In the genomic region with DNA sequence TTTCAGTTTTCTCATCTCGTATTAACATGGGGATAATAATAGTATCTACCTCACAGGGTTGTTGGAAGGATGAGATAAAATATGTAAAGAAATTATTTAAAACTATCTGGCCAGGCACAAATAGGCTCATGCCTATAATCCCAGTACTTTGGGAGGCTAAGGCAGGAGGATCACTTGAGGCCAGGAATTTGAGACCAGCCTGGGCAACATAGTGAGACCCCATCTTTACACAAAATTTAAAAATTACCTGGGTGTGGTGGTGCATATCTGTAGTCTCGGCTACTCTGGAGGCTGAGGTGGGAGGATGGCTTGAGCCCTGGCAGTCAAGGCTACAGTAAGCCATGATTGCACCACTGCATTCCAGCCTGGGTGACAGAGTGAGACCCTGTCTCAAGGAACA, we compare ENCODE assay signal across 8 cellular contexts. TPM values are rescaled to one million over a fixed set of nuclear protein-coding genes. Genes with fewer than 3 reads are reported as not detected.
DNase-seq lines count a peak whose midpoint lies in the region; ATAC-seq, FAIRE-seq and TF ChIP-seq lines count a peak whose summit lies in the region.
"Not testable (repeated sequence)": the region's sequence is repeated elsewhere in the genome, so short reads cannot be mapped to it uniquely, and the experiment has no call there.

No MANE protein-coding gene starts in this region.

- not testable (repeated sequence) for H3K4me3 ChIP-seq in A549
- H3K4me3 ChIP-seq in heart right ventricle: peak overlapping the region in 8 of 10 donors; percentile 71 to 98 (median 88)
- H3K4me3 ChIP-seq in spleen: peak overlapping the region in 4 of 8 donors; percentile 75 to 91 (median 82)

- DNase-seq in A549 (ENCODE audit: low read depth in 1 of 2, low spot score in 1 of 2); HFFc6; T-cell; activated T-helper 2 cell treated with anti-CD3 and anti-CD28 coated beads, Interferon-gamma antibody, Interleukin-2, Interleukin-4, amounts not matched to agents 10 μg/mL and 5 μg/mL and 100 μg/mL, durations not matched to agents 14 hours and 24 hours and 36 hours (ENCODE audit: low spot score); chondrocyte (ENCODE audit: low spot score); heart right ventricle; natural killer cell; spleen: not testable (repeated sequence)

- H3K9me3 Mint-ChIP-seq in HFFc6: peaks cover 18% of the 10 kb centered on the region
- H3K9me3 Mint-ChIP-seq in T-cell; activated T-helper 2 cell treated with anti-CD3 and anti-CD28 coated beads, Interferon-gamma antibody, Interleukin-2, Interleukin-4, amounts not matched to agents 10 μg/mL and 5 μg/mL and 100 μg/mL, durations not matched to agents 14 hours and 24 hours and 36 hours; chondrocyte (ENCODE audit: low read depth); natural killer cell: not testable (repeated sequence)

- not testable (repeated sequence) for TF ChIP-seq CTCF in A549 (IDR thresholded peaks at IDR 0.05); HFFc6 (IDR thresholded peaks at IDR 0.05); chondrocyte (IDR thresholded peaks at IDR 0.05); heart right ventricle (IDR thresholded peaks at IDR 0.05); natural killer cell (IDR thresholded peaks at IDR 0.05); spleen (IDR thresholded peaks at IDR 0.05 in 8 of 11, conservative IDR thresholded peaks at IDR 0.05 in 3 of 11)

- not testable (repeated sequence) for ATAC-seq in A549; T-cell (replicated peaks in 1 of 4); heart right ventricle; natural killer cell

- POLR2A ChIA-PET in A549 (lab: Yijun Ruan, JAX): interaction anchor here (0.9 to 1.4 kb wide), 2 partner anchors 11 to 30 kb away, joined by 3 to 4 read pairs; no protein-coding TSS in a partner anchor
- POLR2A ChIA-PET in T-cell (lab: Charles Lee): not testable (repeated sequence)

- H3K27ac ChIP-seq in A549: not testable (repeated sequence)
- H3K27ac ChIP-seq in heart right ventricle (peak overlapping the region in 8 of 10 donors; percentile 89 to 98 (median 92)), spleen (peak overlapping the region in 6 of 8 donors; percentile 90 to 97 (median 95))

- H3K27ac Mint-ChIP-seq in HFFc6 (peak overlapping the region; percentile 94), T-cell (peak overlapping the region in 1 of 2 donors; percentile 79), natural killer cell (peak overlapping the region; percentile 91 to 94)
- H3K27ac Mint-ChIP-seq in activated T-helper 2 cell treated with anti-CD3 and anti-CD28 coated beads, Interferon-gamma antibody, Interleukin-2, Interleukin-4, amounts not matched to agents 10 μg/mL and 5 μg/mL and 100 μg/mL, durations not matched to agents 14 hours and 24 hours and 36 hours; chondrocyte (ENCODE audit: unreplicated experiment): not testable (repeated sequence)

- not testable (repeated sequence) for TF ChIP-seq POLR2A in A549 (IDR thresholded peaks at IDR 0.05; ENCODE audit: low read length); spleen (IDR thresholded peaks at IDR 0.05)

- TF ChIP-seq RAD21 in A549 (conservative IDR thresholded peaks at IDR 0.05 in 1 of 2, IDR thresholded peaks at IDR 0.05 in 1 of 2): not testable (repeated sequence)

- H3K4me1 ChIP-seq in A549: peaks cover 11% of the 10 kb centered on the region
- peaks cover 0 to 32% (median 21%) of the 10 kb centered on the region in 9 donors for H3K4me1 ChIP-seq in heart right ventricle
- peaks cover 16 to 49% (median 31%) of the 10 kb centered on the region in 6 donors for H3K4me1 ChIP-seq in spleen

- FAIRE-seq in A549 (lab: Jason Lieb, UNC): not testable (repeated sequence)

- H3K36me3 ChIP-seq in heart right ventricle, spleen: not testable (repeated sequence)

- not testable (repeated sequence) for H3K9me3 ChIP-seq in A549
- peaks cover 0 to 22% (median 6%) of the 10 kb centered on the region in 11 donors for H3K9me3 ChIP-seq in heart right ventricle
- peaks cover 0 to 12% (median 7%) of the 10 kb centered on the region in 8 donors for H3K9me3 ChIP-seq in spleen

- not testable (repeated sequence) for H3K27me3 Mint-ChIP-seq in HFFc6 (ENCODE audit: insufficient read depth); activated T-helper 2 cell treated with anti-CD3 and anti-CD28 coated beads, Interferon-gamma antibody, Interleukin-2, Interleukin-4, amounts not matched to agents 10 μg/mL and 5 μg/mL and 100 μg/mL, durations not matched to agents 14 hours and 24 hours and 36 hours (ENCODE audit: low read depth); chondrocyte (ENCODE audit: low read depth)
- H3K27me3 Mint-ChIP-seq in T-cell: peaks cover 12 to 14% of the 10 kb centered on the region in 2 donors
- peaks cover 3 to 14% of the 10 kb centered on the region in 2 donors for H3K27me3 Mint-ChIP-seq in natural killer cell (ENCODE audit: low read depth in 2 of 2)

- not testable (repeated sequence) for H3K27me3 ChIP-seq in heart right ventricle; spleen (replicated peaks in 1 of 7)

- H3K4me3 Mint-ChIP-seq in HFFc6 (peak overlapping the region; percentile 96), T-cell (peak overlapping the region; percentile 89 to 97 (median 97)), chondrocyte (ENCODE audit: unreplicated experiment) (peak overlapping the region; percentile 100), natural killer cell (peak overlapping the region; percentile 99)
- H3K4me3 Mint-ChIP-seq in activated T-helper 2 cell treated with anti-CD3 and anti-CD28 coated beads, Interferon-gamma antibody, Interleukin-2, Interleukin-4, amounts not matched to agents 10 μg/mL and 5 μg/mL and 100 μg/mL, durations not matched to agents 14 hours and 24 hours and 36 hours (ENCODE audit: low read depth): peak overlapping the region; percentile 97

- H3K4me1 Mint-ChIP-seq in HFFc6 (ENCODE audit: low read depth): peaks cover 28% of the 10 kb centered on the region
- H3K4me1 Mint-ChIP-seq in T-cell: peaks cover 28 to 35% (median 28%) of the 10 kb centered on the region in 3 donors
- peaks cover 16% of the 10 kb centered on the region for H3K4me1 Mint-ChIP-seq in activated T-helper 2 cell treated with anti-CD3 and anti-CD28 coated beads, Interferon-gamma antibody, Interleukin-2, Interleukin-4, amounts not matched to agents 10 μg/mL and 5 μg/mL and 100 μg/mL, durations not matched to agents 14 hours and 24 hours and 36 hours (ENCODE audit: low read depth)
- peaks cover 31% of the 10 kb centered on the region for H3K4me1 Mint-ChIP-seq in chondrocyte (ENCODE audit: low read depth)
- peaks cover 27 to 32% of the 10 kb centered on the region in 2 donors for H3K4me1 Mint-ChIP-seq in natural killer cell

- H3K4me2 ChIP-seq in A549: peak overlapping the region; percentile 70

- CTCF ChIA-PET in A549 (lab: Yijun Ruan, JAX): interaction anchor here (0.6 to 3.0 kb wide), 14 partner anchors 8 to 236 kb away, joined by 3 to 16 read pairs (median 3); no protein-coding TSS in a partner anchor
- CTCF ChIA-PET in T-cell (lab: Charles Lee): interaction anchor here (1.0 to 2.9 kb wide), 5 partner anchors 11 to 236 kb away, joined by 3 to 22 read pairs (median 4); a partner anchor contains a TSS

- TF ChIP-seq EP300 in A549 (IDR thresholded peaks at IDR 0.05): not testable (repeated sequence)

- WGBS in A549 (ENCODE audit: missing lambda C conversion rate): 72% methylated on average over 2 of the region's 2 CpGs
- 69 to 73% methylated on average over 2 of the region's 2 CpGs for WGBS in heart right ventricle, 2 donors
- WGBS in spleen, 5 donors: 75 to 95% (median 83%) methylated on average over 2 of the region's 2 CpGs

- H3K36me3 Mint-ChIP-seq in HFFc6 (ENCODE audit: low read depth): peaks cover 13% of the 10 kb centered on the region
- not testable (repeated sequence) for H3K36me3 Mint-ChIP-seq in T-cell; activated T-helper 2 cell treated with anti-CD3 and anti-CD28 coated beads, Interferon-gamma antibody, Interleukin-2, Interleukin-4, amounts not matched to agents 10 μg/mL and 5 μg/mL and 100 μg/mL, durations not matched to agents 14 hours and 24 hours and 36 hours (ENCODE audit: low read depth); chondrocyte (ENCODE audit: low read depth); natural killer cell

- intact Hi-C loops in activated T-helper 2 cell treated with anti-CD3 and anti-CD28 coated beads, Interferon-gamma antibody, Interleukin-2, Interleukin-4, amounts not matched to agents 10 μg/mL and 5 μg/mL and 100 μg/mL, durations not matched to agents 14 hours and 24 hours and 36 hours (cut with micrococcal nuclease): loop anchor here (5.0 kb wide), 1 partner anchor 46 kb away; no protein-coding TSS in a partner anchor
- intact Hi-C loops in heart right ventricle (cut with DNase I); natural killer cell (cut with micrococcal nuclease); spleen (cut with DNase I; ENCODE audit: low total_unique reads): not testable (repeated sequence)

RNA-seq across cellular contexts. Expression of a gene that starts 1.0 kb away (rescaled TPM):
- polyA plus RNA-seq in A549 (2011; rRNA removed): 9.6 and 11.6 TPM in 2 replicates
- polyA plus RNA-seq in A549 (2012; cell fraction: cytosol; rRNA removed): 2.5 and 3.6 TPM in 2 replicates
- polyA plus RNA-seq in A549 (2012; cell fraction: nucleus; rRNA removed): 2.4 and 3.3 TPM in 2 replicates
- polyA plus RNA-seq in A549 (2017; fragmentation: RNase III; extraction: RNeasy Plus Mini Kit Qiagen cat#74134 plus additional on column Dnase treatment): 4.3 to 4.9 TPM (median 4.6 TPM) in 3 replicates
- 11.5 and 11.6 TPM in 2 replicates for polyA minus RNA-seq in A549 (2011; rRNA and poly(A)+ RNA removed)
- 1 to 10 TPM; 7.9 to 9.5 (median 8.3) TPM for total RNA-seq in HFFc6 (2021; fragmentation: NEBNext Ultra II Directional; extraction: Animal tissue kit (Norgen Biotek cat#: 25700))
- total RNA-seq in T-cell: 10 to 100 TPM; 17.3 to 26.0 (median 19.4) TPM
- 9.0 and 10.2 TPM in 2 replicates for total RNA-seq in activated T-helper 2 cell treated with anti-CD3 and anti-CD28 coated beads, Interferon-gamma antibody, Interleukin-2, Interleukin-4, amounts not matched to agents 10 μg/mL and 5 μg/mL and 100 μg/mL, durations not matched to agents 14 hours and 24 hours and 36 hours
- 14.4 to 16.0 TPM (median 15.2 TPM) in 3 replicates for total RNA-seq in chondrocyte
- total RNA-seq in heart right ventricle: 10 to 100 TPM; 11.5 to 18.2 (median 13.4) TPM
- polyA plus RNA-seq in heart right ventricle: 1 to 10 TPM; 3.0 to 3.7 TPM
- total RNA-seq in natural killer cell: 10 to 100 TPM; 37.9 to 43.3 (median 40.2) TPM
- total RNA-seq in spleen: 10 to 100 TPM; 18.5 to 26.1 (median 20.6) TPM
- 1 to 10 TPM; 2.1 to 3.9 (median 2.7) TPM for polyA plus RNA-seq in spleen

RNA-seq across cellular contexts. Expression of a gene that starts 56.7 kb away (rescaled TPM):
- polyA plus RNA-seq in A549 (2011; rRNA removed): 0.43 and 0.44 TPM in 2 replicates
- 0.05 TPM in 2 replicates for polyA plus RNA-seq in A549 (2012; cell fraction: cytosol; rRNA removed)
- 0.01 TPM in 2 replicates for polyA plus RNA-seq in A549 (2012; cell fraction: nucleus; rRNA removed)
- 0.18 to 0.29 TPM (median 0.24 TPM) in 3 replicates for polyA plus RNA-seq in A549 (2017; fragmentation: RNase III; extraction: RNeasy Plus Mini Kit Qiagen cat#74134 plus additional on column Dnase treatment)
- 0.19 and 0.25 TPM in 2 replicates for polyA minus RNA-seq in A549 (2011; rRNA and poly(A)+ RNA removed)
- total RNA-seq in HFFc6 (2021; fragmentation: NEBNext Ultra II Directional; extraction: Animal tissue kit (Norgen Biotek cat#: 25700)): under 1 TPM; 0.09 to 0.58 (median 0.29) TPM
- under 1 TPM; 0.10 to 0.67 (median 0.39) TPM for total RNA-seq in T-cell
- 0.05 and 0.21 TPM in 2 replicates for total RNA-seq in activated T-helper 2 cell treated with anti-CD3 and anti-CD28 coated beads, Interferon-gamma antibody, Interleukin-2, Interleukin-4, amounts not matched to agents 10 μg/mL and 5 μg/mL and 100 μg/mL, durations not matched to agents 14 hours and 24 hours and 36 hours
- total RNA-seq in chondrocyte: 1.1 to 1.6 TPM (median 1.3 TPM) in 3 replicates
- total RNA-seq in heart right ventricle: 1 to 10 TPM in 6 of 10 donors, under 1 TPM in 4; 0.64 to 2.1 (median 1.2) TPM
- 1 to 10 TPM in 1 of 2 donors, under 1 TPM in 1; 0.26 to 1.3 TPM for polyA plus RNA-seq in heart right ventricle
- 1 to 10 TPM in 2 of 3 donors, under 1 TPM in 1; 0.96 to 2.1 (median 1.4) TPM for total RNA-seq in natural killer cell
- total RNA-seq in spleen: 10 to 100 TPM in 1 of 7 donors, 1 to 10 TPM in 6; 3.9 to 12.6 (median 7.3) TPM
- polyA plus RNA-seq in spleen: 1 to 10 TPM in 1 of 3 donors, under 1 TPM in 2; 0.39 to 2.1 (median 0.80) TPM
